In the genomic region with DNA sequence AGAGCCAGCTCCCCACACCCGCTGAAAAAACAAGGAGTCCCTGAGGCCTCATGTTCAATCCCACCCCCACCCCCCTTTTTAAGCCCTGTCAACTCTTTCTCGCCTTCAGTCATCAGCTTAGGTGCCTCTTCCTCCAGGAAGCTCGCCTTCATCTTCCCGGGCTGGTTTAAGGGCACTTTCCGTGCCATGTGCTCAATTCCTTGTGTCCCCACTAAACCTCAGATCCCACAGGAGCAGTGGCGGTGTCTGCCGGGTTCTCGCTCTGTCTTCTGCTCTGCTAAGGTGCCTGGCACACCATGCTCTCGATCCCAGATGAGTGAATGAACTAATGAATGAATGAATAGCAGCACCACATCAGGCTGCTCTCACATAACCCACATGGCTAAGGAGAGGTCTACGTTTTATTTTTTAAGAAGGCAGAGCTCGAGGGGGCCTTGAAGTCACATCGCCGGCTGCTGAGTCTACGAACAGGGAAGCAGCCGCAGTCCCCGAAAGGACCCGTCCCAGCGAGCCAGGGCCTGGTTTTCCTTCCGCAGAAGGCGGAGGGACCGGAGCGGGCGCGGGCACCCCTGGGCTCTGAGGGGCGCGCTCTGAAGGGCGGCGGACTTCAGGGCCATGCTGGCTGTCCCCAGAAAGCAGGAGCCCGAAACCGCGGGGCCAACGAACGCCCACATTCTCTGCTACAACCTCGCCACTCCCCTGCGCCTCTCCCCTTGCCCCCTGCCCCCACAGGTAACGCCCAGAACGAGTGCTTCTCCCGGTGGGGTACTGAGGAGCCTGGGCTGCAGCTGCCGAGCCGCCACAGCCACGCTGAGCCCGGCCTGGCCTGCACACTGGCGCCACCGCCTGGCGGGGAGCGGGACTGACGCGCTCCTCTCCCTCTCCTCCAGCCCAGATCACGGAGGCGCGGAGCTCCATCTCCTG, we compare ENCODE assay signal across 8 cellular contexts.
A peak's percentile ranks its signal among the peaks of the same experiment; 100 is the strongest.
DNase-seq lines count a peak whose midpoint lies in the region; ATAC-seq and TF ChIP-seq lines count a peak whose summit lies in the region.

No MANE protein-coding gene starts in this region.

- TF ChIP-seq CTCF in OCI-LY7 (conservative IDR thresholded peaks at IDR 0.05; ENCODE audit: low read length) (peak; percentile 86), neural cell (IDR thresholded peaks at IDR 0.05; ENCODE audit: poor library complexity, severe bottlenecking) (peak; percentile 75)

- H3K27ac ChIP-seq in CD8-positive, alpha-beta memory T cell (ENCODE audit: low read depth, low read length) = no peak overlapping the region
- H3K27ac ChIP-seq in OCI-LY7 (ENCODE audit: low read depth, low read length, poor library complexity, severe bottlenecking) (no peak overlapping the region), neural cell (ENCODE audit: low read length) (no peak overlapping the region)

- peaks cover 8 to 12% (median 11%) of the 10 kb centered on the region in 3 donors for H3K4me1 Mint-ChIP-seq in CD8-positive, alpha-beta memory T cell
- peaks cover 5% of the 10 kb centered on the region for H3K4me1 Mint-ChIP-seq in activated T-helper 1 cell treated with anti-CD3 and anti-CD28 coated beads, Interleukin-12 subunit alpha, Interleukin-12 subunit beta, Interleukin-2, Interleukin-4 antibody, amounts not matched to agents 30 ng/mL and 10 ng/mL and 1 ng/mL, durations not matched to agents 14 hours and 24 hours and 36 hours (ENCODE audit: low read depth)
- peaks cover 5% of the 10 kb centered on the region for H3K4me1 Mint-ChIP-seq in stimulated activated naive CD8-positive, alpha-beta T cell treated with anti-CD3 and anti-CD28 coated beads, Interleukin-15, Interleukin-2, amounts not matched to agents 100 ng/mL and 50 ng/mL, for 24 hours (ENCODE audit: low read depth)

- no peak for TF ChIP-seq EP300 in neural cell (conservative IDR thresholded peaks at IDR 0.05; ENCODE audit: poor library complexity, severe bottlenecking)

- CTCF ChIA-PET in CD8-positive, alpha-beta memory T cell (lab: Charles Lee) = interaction anchor here (0.7 to 4.7 kb wide), 12 partner anchors 8 to 537 kb away, joined by 3 to 20 read pairs (median 4); no protein-coding TSS in a partner anchor
- CTCF ChIA-PET in OCI-LY7 (lab: Charles Lee; ENCODE audit: unreplicated experiment) = interaction anchor here (0.5 kb wide), 1 partner anchor 30 kb away, joined by 3 read pairs; no protein-coding TSS in a partner anchor

- POLR2A ChIA-PET in CD8-positive, alpha-beta memory T cell (lab: Charles Lee) = no interaction called here
- POLR2A ChIA-PET in OCI-LY7 (lab: Charles Lee) = interaction anchor here (0.6 kb wide), 1 partner anchor 9 kb away, joined by 3 read pairs; no protein-coding TSS in a partner anchor

- H3K36me3 Mint-ChIP-seq in CD8-positive, alpha-beta memory T cell = no peaks in the 10 kb centered on the region
- no peaks in the 10 kb centered on the region for H3K36me3 Mint-ChIP-seq in activated T-helper 1 cell treated with anti-CD3 and anti-CD28 coated beads, Interleukin-12 subunit alpha, Interleukin-12 subunit beta, Interleukin-2, Interleukin-4 antibody, amounts not matched to agents 30 ng/mL and 10 ng/mL and 1 ng/mL, durations not matched to agents 14 hours and 24 hours and 36 hours (ENCODE audit: low read depth)
- H3K36me3 Mint-ChIP-seq in stimulated activated naive CD8-positive, alpha-beta T cell treated with anti-CD3 and anti-CD28 coated beads, Interleukin-15, Interleukin-2, amounts not matched to agents 100 ng/mL and 50 ng/mL, for 24 hours (ENCODE audit: low read depth) = no peaks in the 10 kb centered on the region

- H3K4me3 ChIP-seq in CD8-positive, alpha-beta memory T cell (ENCODE audit: low read length) = no peak overlapping the region
- H3K4me3 ChIP-seq in OCI-LY7 (ENCODE audit: low read depth, low read length, poor library complexity, severe bottlenecking) (no peak overlapping the region), neural cell (ENCODE audit: low read length) (peak overlapping the region; percentile 50)

- H3K27me3 Mint-ChIP-seq in CD8-positive, alpha-beta memory T cell = peaks cover 12 to 27% of the 10 kb centered on the region in 2 donors
- H3K27me3 Mint-ChIP-seq in activated T-helper 1 cell treated with anti-CD3 and anti-CD28 coated beads, Interleukin-12 subunit alpha, Interleukin-12 subunit beta, Interleukin-2, Interleukin-4 antibody, amounts not matched to agents 30 ng/mL and 10 ng/mL and 1 ng/mL, durations not matched to agents 14 hours and 24 hours and 36 hours (ENCODE audit: insufficient read depth) = peaks cover 32% of the 10 kb centered on the region
- peaks cover 28% of the 10 kb centered on the region for H3K27me3 Mint-ChIP-seq in stimulated activated naive CD8-positive, alpha-beta T cell treated with anti-CD3 and anti-CD28 coated beads, Interleukin-15, Interleukin-2, amounts not matched to agents 100 ng/mL and 50 ng/mL, for 24 hours

- H3F3A ChIP-seq in neural cell (ENCODE audit: insufficient read depth, low read length, poor library complexity, severe bottlenecking) = no peaks in the 10 kb centered on the region

- H3K4me1 ChIP-seq in CD8-positive, alpha-beta memory T cell (ENCODE audit: insufficient read depth, low read length) = peaks cover 4% of the 10 kb centered on the region
- H3K4me1 ChIP-seq in OCI-LY7 (ENCODE audit: insufficient read depth, low read length, poor library complexity, severe bottlenecking) = no peaks in the 10 kb centered on the region

- no peaks in the 10 kb centered on the region for H3K36me3 ChIP-seq in CD8-positive, alpha-beta memory T cell (ENCODE audit: insufficient read depth, low read length)
- H3K36me3 ChIP-seq in OCI-LY7 (ENCODE audit: insufficient read depth, low read length) (no peaks in the 10 kb centered on the region), neural cell (ENCODE audit: insufficient read depth, low read length) (no peaks in the 10 kb centered on the region)

- no peaks in the 10 kb centered on the region for H3K27me3 ChIP-seq in CD8-positive, alpha-beta memory T cell (ENCODE audit: insufficient read depth, low read length, poor library complexity, severe bottlenecking)
- peaks cover 4% of the 10 kb centered on the region for H3K27me3 ChIP-seq in neural cell (ENCODE audit: insufficient read depth, low read depth, low read length)

- H3K79me2 ChIP-seq in OCI-LY7 (ENCODE audit: insufficient read depth, low read depth, low read length) (no peaks in the 10 kb centered on the region), neural cell (replicated peaks; ENCODE audit: insufficient read depth, low read length) (no peaks in the 10 kb centered on the region)

- no peaks in the 10 kb centered on the region for H3K9me3 ChIP-seq in CD8-positive, alpha-beta memory T cell (ENCODE audit: low read length)
- H3K9me3 ChIP-seq in OCI-LY7 (ENCODE audit: low read length) (no peaks in the 10 kb centered on the region), neural cell (ENCODE audit: low read length) (no peaks in the 10 kb centered on the region)

- no peak overlapping the region for H3K9ac ChIP-seq in neural cell (ENCODE audit: low read length)

- ATAC-seq in GM19463 (IDR thresholded peaks at IDR 0.05; ENCODE audit: unreplicated experiment) = peak; percentile 78
- ATAC-seq in HG03565 (IDR thresholded peaks at IDR 0.05; ENCODE audit: unreplicated experiment) = peak; percentile 82

- H2AFZ ChIP-seq in OCI-LY7 (ENCODE audit: low read length) (no peak overlapping the region), neural cell (ENCODE audit: low read depth, low read length) (no peak overlapping the region)

- intact Hi-C loops in OCI-LY7 (cut with micrococcal nuclease; ENCODE audit: unreplicated experiment) = no loop called here
- intact Hi-C loops in activated T-helper 1 cell treated with anti-CD3 and anti-CD28 coated beads, Interleukin-12 subunit alpha, Interleukin-12 subunit beta, Interleukin-2, Interleukin-4 antibody, amounts not matched to agents 30 ng/mL and 10 ng/mL and 1 ng/mL, durations not matched to agents 14 hours and 24 hours and 36 hours (cut with micrococcal nuclease) = loop anchor here (1.0 kb wide), 2 partner anchors 537 to 546 kb away; no protein-coding TSS in a partner anchor

- H3K27ac Mint-ChIP-seq in CD8-positive, alpha-beta memory T cell = peak overlapping the region in 1 of 8 donors; percentile 53
- H3K27ac Mint-ChIP-seq in activated T-helper 1 cell treated with anti-CD3 and anti-CD28 coated beads, Interleukin-12 subunit alpha, Interleukin-12 subunit beta, Interleukin-2, Interleukin-4 antibody, amounts not matched to agents 30 ng/mL and 10 ng/mL and 1 ng/mL, durations not matched to agents 14 hours and 24 hours and 36 hours = no peak overlapping the region
- peak overlapping the region; percentile 6 for H3K27ac Mint-ChIP-seq in stimulated activated naive CD8-positive, alpha-beta T cell treated with anti-CD3 and anti-CD28 coated beads, Interleukin-15, Interleukin-2, amounts not matched to agents 100 ng/mL and 50 ng/mL, for 24 hours

- H3K4me2 ChIP-seq in OCI-LY7 (ENCODE audit: low read length) = no peak overlapping the region
- no peak overlapping the region for H3K4me2 ChIP-seq in neural cell (ENCODE audit: low read length)

- DNase-seq in CD8-positive, alpha-beta memory T cell = peak; percentile 47 to 74 (median 61)
- DNase-seq in OCI-LY7 (ENCODE audit: low spot score) (peak; percentile 19), fibroblast of the conjunctiva (ENCODE audit: low read depth) (peak; percentile 43)
- DNase-seq in activated T-helper 1 cell treated with anti-CD3 and anti-CD28 coated beads, Interleukin-12 subunit alpha, Interleukin-12 subunit beta, Interleukin-2, Interleukin-4 antibody, amounts not matched to agents 30 ng/mL and 10 ng/mL and 1 ng/mL, durations not matched to agents 14 hours and 24 hours and 36 hours (ENCODE audit: low spot score) = peak; percentile 59

- BruUV-seq in OCI-LY7 (replicated peaks; lab: Mats Ljungman, UMichigan) = no TSS peak

- H3K9me2 ChIP-seq in OCI-LY7 (ENCODE audit: insufficient read depth, low read length) (no peaks in the 10 kb centered on the region), neural cell (ENCODE audit: insufficient read depth, low read length) (no peaks in the 10 kb centered on the region)

- TF ChIP-seq RAD21 in neural cell (conservative IDR thresholded peaks at IDR 0.05) = peak; percentile 62

- peak overlapping the region; percentile 14 to 79 (median 62) for H3K4me3 Mint-ChIP-seq in CD8-positive, alpha-beta memory T cell
- H3K4me3 Mint-ChIP-seq in activated T-helper 1 cell treated with anti-CD3 and anti-CD28 coated beads, Interleukin-12 subunit alpha, Interleukin-12 subunit beta, Interleukin-2, Interleukin-4 antibody, amounts not matched to agents 30 ng/mL and 10 ng/mL and 1 ng/mL, durations not matched to agents 14 hours and 24 hours and 36 hours = peak overlapping the region; percentile 30
- peak overlapping the region; percentile 66 for H3K4me3 Mint-ChIP-seq in stimulated activated naive CD8-positive, alpha-beta T cell treated with anti-CD3 and anti-CD28 coated beads, Interleukin-15, Interleukin-2, amounts not matched to agents 100 ng/mL and 50 ng/mL, for 24 hours

- H4K20me1 ChIP-seq in OCI-LY7 (ENCODE audit: insufficient read depth, low read length) (no peaks in the 10 kb centered on the region), neural cell (ENCODE audit: insufficient read depth) (no peaks in the 10 kb centered on the region)

- H3K9me3 Mint-ChIP-seq in CD8-positive, alpha-beta memory T cell = no peaks in the 10 kb centered on the region
- no peaks in the 10 kb centered on the region for H3K9me3 Mint-ChIP-seq in activated T-helper 1 cell treated with anti-CD3 and anti-CD28 coated beads, Interleukin-12 subunit alpha, Interleukin-12 subunit beta, Interleukin-2, Interleukin-4 antibody, amounts not matched to agents 30 ng/mL and 10 ng/mL and 1 ng/mL, durations not matched to agents 14 hours and 24 hours and 36 hours
- no peaks in the 10 kb centered on the region for H3K9me3 Mint-ChIP-seq in stimulated activated naive CD8-positive, alpha-beta T cell treated with anti-CD3 and anti-CD28 coated beads, Interleukin-15, Interleukin-2, amounts not matched to agents 100 ng/mL and 50 ng/mL, for 24 hours
